Comparison of ENCODE assay signal across 18 cellular contexts in the genomic region with DNA sequence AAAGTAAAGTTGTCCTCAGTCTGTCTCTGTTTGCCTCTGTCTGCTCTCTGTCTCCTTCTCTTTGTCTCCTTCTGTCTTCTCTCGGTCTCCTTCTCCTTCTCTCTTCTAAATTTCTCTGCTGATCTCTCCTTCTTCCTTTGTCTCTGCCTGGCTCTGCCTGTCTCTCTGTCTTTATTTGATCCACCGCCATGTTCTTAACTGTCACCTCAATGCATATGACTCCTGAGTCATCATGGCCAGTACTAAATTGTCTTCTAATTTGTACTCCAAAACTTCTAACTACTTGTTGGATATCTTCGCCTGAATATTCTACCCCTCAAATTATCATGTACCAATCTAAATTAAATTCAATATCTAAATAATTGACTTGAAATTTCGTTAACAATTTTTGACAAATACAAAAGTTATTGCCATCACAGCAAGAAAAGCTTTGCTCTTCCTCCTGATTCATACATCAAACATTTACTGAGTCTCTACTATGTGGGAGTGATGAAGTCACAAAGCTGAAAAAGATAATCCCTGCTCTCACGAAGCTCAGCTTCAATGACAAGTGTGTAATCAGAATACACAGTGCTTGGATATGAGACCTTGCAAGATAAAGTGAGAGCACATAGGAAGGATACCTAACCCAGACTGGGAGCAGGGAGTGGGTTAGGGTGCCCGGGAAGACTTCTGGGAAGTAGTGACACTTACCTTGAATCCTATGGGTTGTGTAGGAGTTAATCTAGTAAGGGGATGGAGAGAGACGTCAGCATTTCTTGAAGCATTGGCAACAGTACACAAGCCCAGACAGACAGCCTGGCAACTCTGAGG.
DNase-seq lines count a peak whose midpoint lies in the region; ATAC-seq, FAIRE-seq and TF ChIP-seq lines count a peak whose summit lies in the region.
"Had no signal": no experiment of that assay in that cellular context is flagged by ENCODE, and none has a peak within 500 bp of the region (broad histone marks: within the 10 kb centered on the region; RNA-seq: fewer than 3 reads in every experiment).

No MANE protein-coding gene starts in this region.

- no peaks in the 10 kb centered on the region for H3K9me3 ChIP-seq in HepG2 (ENCODE audit: low read length)
- no peaks in the 10 kb centered on the region for H3K9me3 ChIP-seq in right lobe of liver
- no peaks in the 10 kb centered on the region for H3K9me3 ChIP-seq in gastroesophageal sphincter
- H3K9me3 ChIP-seq: gastrocnemius medialis had no signal

- ATAC-seq in HepG2 (no peak; the same call in 2 of the 3 replicates), right lobe of liver (no peak), gastroesophageal sphincter (no peak), GM18520 (IDR thresholded peaks at IDR 0.05; ENCODE audit: unreplicated experiment) (no peak)
- ATAC-seq: gastrocnemius medialis had no signal

- H3K27ac Mint-ChIP-seq in nephron progenitor cell, result no peak overlapping the region
- H3K27ac Mint-ChIP-seq: neural progenitor cell had no signal

- H3K4me1 ChIP-seq in HepG2 (ENCODE audit: insufficient read depth, low read length) (peaks cover 63% of the 10 kb centered on the region), right lobe of liver (no peaks in the 10 kb centered on the region), gastroesophageal sphincter (peaks cover 6 to 14% (median 6%) of the 10 kb centered on the region in 3 donors)
- H3K4me1 ChIP-seq: neural progenitor cell had no signal

- POLR2A ChIA-PET in HepG2 (lab: Yijun Ruan, JAX), result no interaction called here

- 87% methylated on average over 7 of the region's 7 CpGs for WGBS in HepG2 (ENCODE audit: low lambda C conversion rate)
- 51% methylated on average over 7 of the region's 7 CpGs for WGBS in right lobe of liver (ENCODE audit: insufficient coverage, low coverage, low lambda C conversion rate, missing lambda C conversion rate)
- 69 to 87% methylated on average over 6 to 7 of the region's 7 CpGs for WGBS in gastroesophageal sphincter (ENCODE audit: low coverage in 1 of 2), 2 donors

- H3K36me3 ChIP-seq in HepG2 (replicated peaks in 1 of 2; ENCODE audit: control insufficient read depth in 1 of 2, insufficient read depth in 2 of 2, low read length in 2 of 2) (0 out of 5 replicates have a peak, but pooled peaks cover 0 to 1% of the 10 kb centered on the region in 2 experiments), right lobe of liver (no peaks in the 10 kb centered on the region), gastroesophageal sphincter (no peaks in the 10 kb centered on the region)
- H3K36me3 ChIP-seq: gastrocnemius medialis, neural progenitor cell had no signal

- in situ Hi-C loops in HepG2 (cut with HindIII; ENCODE audit: extremely low pct_ligation_motif_present, low pct_unique_long_range_greater_than_20kb), result loop anchor here (5.0 kb wide), 1 partner anchor 138 kb away; no protein-coding TSS in a partner anchor

- peaks cover 3% of the 10 kb centered on the region for H3K79me2 ChIP-seq in HepG2 (ENCODE audit: insufficient read depth, low read length)

- no peak overlapping the region for H3K9ac ChIP-seq in HepG2 (ENCODE audit: insufficient read depth, low read depth, low read length)
- H3K9ac ChIP-seq: neural progenitor cell had no signal

- H2AFZ ChIP-seq in HepG2 (ENCODE audit: low read length), result no peak overlapping the region
- H2AFZ ChIP-seq: neural progenitor cell had no signal

- DNase-seq in HepG2 (ENCODE audit: low spot score), result peak; percentile 48
- DNase-seq in right lobe of liver, result no peak
- DNase-seq in activated T-cell treated with anti-CD3 and anti-CD28 coated beads, Interleukin-2, amount 50 U/mL, for 48 hours, result peak; percentile 45 to 47
- DNase-seq in fibroblast of villous mesenchyme (ENCODE audit: low read depth), result peak; percentile 80
- no peak for DNase-seq in mucosa of gallbladder (ENCODE audit: low spot score)
- DNase-seq in nephron progenitor cell, result no peak
- DNase-seq: activated CD4-positive, alpha-beta T cell treated with anti-CD3 and anti-CD28 coated beads for 1 hour; activated effector memory CD4-positive, alpha-beta T cell treated with anti-CD3 and anti-CD28 coated beads, Interleukin-2, amount 50 U/mL, for 16 hours; C1 segment of cervical spinal cord; gastrocnemius medialis; GDM1; left cardiac atrium; NCI-H510A; stimulated activated CD8-positive, alpha-beta memory T cell treated with anti-CD3 and anti-CD28 coated beads, Interleukin-4, amount 100 ng/mL, for 48 hours had no signal

- FAIRE-seq in HepG2 (lab: Jason Lieb, UNC), result no peak
- FAIRE-seq: urothelium cell line had no signal

- no peak overlapping the region for H3K4me2 ChIP-seq in HepG2 (ENCODE audit: low read depth, low read length)
- H3K4me2 ChIP-seq: neural progenitor cell had no signal

- no peaks in the 10 kb centered on the region for H3K27me3 Mint-ChIP-seq in nephron progenitor cell (ENCODE audit: low read depth, poor library complexity)

- H3K4me3 Mint-ChIP-seq in nephron progenitor cell, result no peak overlapping the region
- H3K4me3 Mint-ChIP-seq: neural progenitor cell had no signal

- TF ChIP-seq POLR2A in HepG2 (IDR thresholded peaks at IDR 0.05; ENCODE audit: insufficient read depth in 1 of 2, low read depth in 2 of 2, low read length in 2 of 2) (no peak), right lobe of liver (IDR thresholded peaks at IDR 0.05) (no peak), gastroesophageal sphincter (IDR thresholded peaks at IDR 0.05) (no peak)

- H3K36me3 Mint-ChIP-seq in nephron progenitor cell (ENCODE audit: low read depth), result no peaks in the 10 kb centered on the region
- H3K36me3 Mint-ChIP-seq: neural progenitor cell had no signal

- TF ChIP-seq EP300 in HepG2 (IDR thresholded peaks at IDR 0.05; ENCODE audit: low read depth in 2 of 2, low read length in 2 of 2), result no peak
- no peak for TF ChIP-seq EP300 in HepG2 (CRISPR knock-in tag; IDR thresholded peaks at IDR 0.05; ENCODE audit: borderline replicate concordance)
- TF ChIP-seq EP300 in gastroesophageal sphincter (IDR thresholded peaks at IDR 0.05), result no peak

- H3K27ac ChIP-seq in HepG2 (ENCODE audit: extremely low read length, insufficient read depth, low read length) (no peak overlapping the region), right lobe of liver (no peak overlapping the region), gastroesophageal sphincter (no peak overlapping the region)
- H3K27ac ChIP-seq: gastrocnemius medialis, neural progenitor cell had no signal

- CTCF ChIA-PET in HepG2 (lab: Yijun Ruan, JAX; ENCODE audit: low intra/inter-chr PET ratio, low total read pairs), result no interaction called here

- H3K27me3 ChIP-seq in HepG2 (ENCODE audit: control insufficient read depth in 1 of 2, insufficient read depth in 2 of 2, low read length in 2 of 2), result no peaks in the 10 kb centered on the region
- no peaks in the 10 kb centered on the region for H3K27me3 ChIP-seq in right lobe of liver
- no peaks in the 10 kb centered on the region for H3K27me3 ChIP-seq in gastroesophageal sphincter
- H3K27me3 ChIP-seq: gastrocnemius medialis, neural progenitor cell had no signal

- TF ChIP-seq RAD21 in HepG2 (CRISPR knock-in tag; IDR thresholded peaks at IDR 0.05), result no peak

- H3K4me1 Mint-ChIP-seq in nephron progenitor cell, result peaks cover 18% of the 10 kb centered on the region

- H4K20me1 ChIP-seq in HepG2 (ENCODE audit: insufficient read depth, low read length), result no peaks in the 10 kb centered on the region

- no peaks in the 10 kb centered on the region for H3K9me3 Mint-ChIP-seq in nephron progenitor cell
- H3K9me3 Mint-ChIP-seq: neural progenitor cell had no signal

- TF ChIP-seq CTCF in HepG2 (CRISPR knock-in tag; IDR thresholded peaks at IDR 0.05), result no peak
- no peak for TF ChIP-seq CTCF in right lobe of liver (IDR thresholded peaks at IDR 0.05)
- no peak for TF ChIP-seq CTCF in fibroblast of villous mesenchyme (IDR thresholded peaks at IDR 0.05; ENCODE audit: insufficient read depth, low read depth, low read length)
- TF ChIP-seq CTCF in gastroesophageal sphincter (IDR thresholded peaks at IDR 0.05), result no peak
- no peak for TF ChIP-seq CTCF in nephron progenitor cell (IDR thresholded peaks at IDR 0.05)

- no TSS peak for BruUV-seq in HepG2 (replicated peaks; lab: Mats Ljungman, UMichigan)

- intact Hi-C loops in HepG2 (cut with micrococcal nuclease; ENCODE audit: unreplicated experiment) (no loop called here), right lobe of liver (cut with DNase I) (no loop called here)

- no peak overlapping the region for H3K4me3 ChIP-seq in HepG2 (replicated peaks in 1 of 3; ENCODE audit: insufficient read depth in 1 of 3, low read depth in 2 of 3, low read length in 3 of 3)
- no peak overlapping the region for H3K4me3 ChIP-seq in right lobe of liver
- no peak overlapping the region for H3K4me3 ChIP-seq in fibroblast of villous mesenchyme (ENCODE audit: low read depth, low read length)
- H3K4me3 ChIP-seq in gastroesophageal sphincter, result no peak overlapping the region
- H3K4me3 ChIP-seq: gastrocnemius medialis, neural progenitor cell had no signal

TF ChIP-seq in HepG2, 621 proteins besides CTCF, POLR2A, EP300 and RAD21 (continues in another document):
- TF ChIP-seq ZNF564 (CRISPR knock-in tag; IDR thresholded peaks at IDR 0.05) (no peak), PHF8 (CRISPR knock-in tag; IDR thresholded peaks at IDR 0.05) (no peak), FOSL2 (CRISPR knock-in tag; IDR thresholded peaks at IDR 0.05) (0 out of 2 replicates have a peak, but pooled peaks have one; percentile 6), SMARCE1 (IDR thresholded peaks at IDR 0.05; ENCODE audit: borderline replicate concordance) (no peak), KAT2B (IDR thresholded peaks at IDR 0.05; ENCODE audit: borderline replicate concordance, low read depth, low read length) (no peak)
- TF ChIP-seq, protein P1, sequence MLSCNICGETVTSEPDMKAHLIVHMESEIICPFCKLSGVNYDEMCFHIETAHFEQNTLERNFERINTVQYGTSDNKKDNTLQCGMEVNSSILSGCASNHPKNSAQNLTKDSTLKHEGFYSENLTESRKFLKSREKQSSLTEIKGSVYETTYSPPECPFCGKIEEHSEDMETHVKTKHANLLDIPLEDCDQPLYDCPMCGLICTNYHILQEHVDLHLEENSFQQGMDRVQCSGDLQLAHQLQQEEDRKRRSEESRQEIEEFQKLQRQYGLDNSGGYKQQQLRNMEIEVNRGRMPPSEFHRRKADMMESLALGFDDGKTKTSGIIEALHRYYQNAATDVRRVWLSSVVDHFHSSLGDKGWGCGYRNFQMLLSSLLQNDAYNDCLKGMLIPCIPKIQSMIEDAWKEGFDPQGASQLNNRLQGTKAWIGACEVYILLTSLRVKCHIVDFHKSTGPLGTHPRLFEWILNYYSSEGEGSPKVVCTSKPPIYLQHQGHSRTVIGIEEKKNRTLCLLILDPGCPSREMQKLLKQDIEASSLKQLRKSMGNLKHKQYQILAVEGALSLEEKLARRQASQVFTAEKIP (CRISPR knock-in tag; IDR thresholded peaks at IDR 0.05; ENCODE audit: borderline replicate concordance), result no peak

Comparison
In these comparisons a context has a peak if more than half of its experiments do, and no peak if none do; other contexts are left out.
1. DNase-seq: peak in HepG2 (single experiment), activated T-cell treated with anti-CD3 and anti-CD28 coated beads, Interleukin-2, amount 50 U/mL, for 48 hours (2 of 2) and fibroblast of villous mesenchyme (single experiment); none in right lobe of liver (0 of 3), mucosa of gallbladder (single experiment) and nephron progenitor cell (single experiment).